ENCODE assay signal across 23 cellular contexts in genomic region chr3:114640126-114640525, GRCh38.
DNase-seq lines count a peak whose midpoint lies in the region; ATAC-seq, FAIRE-seq and TF ChIP-seq lines count a peak whose summit lies in the region.
"Had no signal": no experiment of that assay in that cellular context is flagged by ENCODE, and none has a peak within 500 bp of the region (broad histone marks: within the 10 kb centered on the region; RNA-seq: fewer than 3 reads in every experiment).

No MANE protein-coding gene starts in this region.

- WGBS in mesendoderm (ENCODE audit: extremely low coverage, insufficient coverage, low lambda C conversion rate) = no CpG with 5 or more reads among the region's 2 CpGs

- H3K4me3 ChIP-seq in GM23338 (no peak overlapping the region), Loucy (ENCODE audit: low read length, poor library complexity, severe bottlenecking) (no peak overlapping the region), mesendoderm (ENCODE audit: low read length) (no peak overlapping the region)
- H3K4me3 ChIP-seq: BLaER1 treated with 17β-estradiol and CSF1 and Interleukin-3, amounts not matched to agents 10 nM and 100 nM had no signal

- no peak overlapping the region for H3K23ac ChIP-seq in mesendoderm (ENCODE audit: low read length)

- H3K79me2 ChIP-seq in GM23338 (replicated peaks; ENCODE audit: insufficient read depth) = no peaks in the 10 kb centered on the region
- H3K79me2 ChIP-seq in Loucy (ENCODE audit: insufficient read depth, low read length) = no peaks in the 10 kb centered on the region
- no peaks in the 10 kb centered on the region for H3K79me2 ChIP-seq in mesendoderm (ENCODE audit: control insufficient read depth, insufficient read depth, low read length)

- H3K9me2 ChIP-seq in GM23338 (ENCODE audit: insufficient read depth) = no peaks in the 10 kb centered on the region
- no peaks in the 10 kb centered on the region for H3K9me2 ChIP-seq in Loucy (replicated peaks; ENCODE audit: low read depth, low read length)

- no peak overlapping the region for H3K18ac ChIP-seq in mesendoderm (ENCODE audit: low read length)

- intact Hi-C loops in activated T-helper 1 cell treated with anti-CD3 and anti-CD28 coated beads, Interleukin-12 subunit alpha, Interleukin-12 subunit beta, Interleukin-2, Interleukin-4 antibody, amounts not matched to agents 30 ng/mL and 10 ng/mL and 1 ng/mL, durations not matched to agents 14 hours and 24 hours and 36 hours (cut with micrococcal nuclease) = no loop called here
- intact Hi-C loops in Right ventricle myocardium superior (cut with DNase I) = no loop called here

- H3K9me3 Mint-ChIP-seq in GM23338 = peaks cover 4% of the 10 kb centered on the region; the same call in 2 of the 3 replicates
- H3K9me3 Mint-ChIP-seq in activated T-helper 1 cell treated with anti-CD3 and anti-CD28 coated beads, Interleukin-12 subunit alpha, Interleukin-12 subunit beta, Interleukin-2, Interleukin-4 antibody, amounts not matched to agents 30 ng/mL and 10 ng/mL and 1 ng/mL, durations not matched to agents 14 hours and 24 hours and 36 hours = peaks cover 7% of the 10 kb centered on the region

- H3K27ac ChIP-seq in GM23338 (ENCODE audit: low read depth) (no peak overlapping the region), mesendoderm (ENCODE audit: low read depth, low read length) (no peak overlapping the region)
- H3K27ac ChIP-seq: BLaER1 treated with 17β-estradiol and CSF1 and Interleukin-3, amounts not matched to agents 10 nM and 100 nM; C4-2B had no signal

- H3K4me1 ChIP-seq in GM23338 (ENCODE audit: insufficient read depth) (peaks cover 5% of the 10 kb centered on the region; the same call in 1 of the 2 replicates), Loucy (ENCODE audit: insufficient read depth, low read length, poor library complexity, severe bottlenecking) (no peaks in the 10 kb centered on the region), mesendoderm (ENCODE audit: control insufficient read depth, low read depth, low read length) (peaks cover 3% of the 10 kb centered on the region)
- H3K4me1 ChIP-seq: BLaER1 treated with 17β-estradiol and CSF1 and Interleukin-3, amounts not matched to agents 10 nM and 100 nM; Caco-2 had no signal

- H3K27me3 ChIP-seq in GM23338 (ENCODE audit: insufficient read depth) (no peaks in the 10 kb centered on the region), Loucy (ENCODE audit: insufficient read depth, low read length, poor library complexity, severe bottlenecking) (peaks cover 4% of the 10 kb centered on the region), mesendoderm (ENCODE audit: insufficient read depth, low read length, poor library complexity) (no peaks in the 10 kb centered on the region)
- H3K27me3 ChIP-seq: BLaER1 treated with 17β-estradiol and CSF1 and Interleukin-3, amounts not matched to agents 10 nM and 100 nM had no signal

- 0 out of 4 replicates have a peak, but pooled peaks of 1 of the 2 experiments have one; percentile 8 for TF ChIP-seq CTCF in GM23338 (conservative IDR thresholded peaks at IDR 0.05; ENCODE audit: low read depth in 2 of 2)
- 0 out of 2 replicates have a peak, but pooled peaks have one; percentile 15 for TF ChIP-seq CTCF in Loucy (conservative IDR thresholded peaks at IDR 0.05; ENCODE audit: low read length)

- H2BK120ac ChIP-seq in mesendoderm (ENCODE audit: low read depth, low read length) = no peak overlapping the region

- no peak overlapping the region for H2BK5ac ChIP-seq in mesendoderm (ENCODE audit: low read length)

- H2AFZ ChIP-seq in GM23338 (no peak overlapping the region), Loucy (ENCODE audit: low read length) (no peak overlapping the region)

- H3F3A ChIP-seq in GM23338 (replicated peaks; ENCODE audit: low read depth) (no peaks in the 10 kb centered on the region), Loucy (ENCODE audit: low read depth) (no peaks in the 10 kb centered on the region)

- H3K9ac ChIP-seq in Loucy (ENCODE audit: low read depth, low read length, poor library complexity, severe bottlenecking) (no peak overlapping the region), mesendoderm (ENCODE audit: low read length) (no peak overlapping the region)
- H3K9ac ChIP-seq: BLaER1 treated with 17β-estradiol and CSF1 and Interleukin-3, amounts not matched to agents 10 nM and 100 nM had no signal

- no peaks in the 10 kb centered on the region; the same call in 1 of the 2 replicates for H3K9me3 ChIP-seq in Loucy (ENCODE audit: insufficient read depth, low read depth, low read length)
- H3K9me3 ChIP-seq: Caco-2 had no signal

- no peak overlapping the region for H4K5ac ChIP-seq in mesendoderm (ENCODE audit: low read length)

- FAIRE-seq in urothelium cell line (lab: Jason Lieb, UNC) = peak; percentile 35
- FAIRE-seq: A204.1, D721Med, G401.6, GM12891 had no signal

- H4K20me1 ChIP-seq in GM23338 (replicated peaks; ENCODE audit: insufficient read depth) = no peaks in the 10 kb centered on the region
- H4K20me1 ChIP-seq in Loucy (ENCODE audit: insufficient read depth, low read length, poor library complexity, severe bottlenecking) = no peaks in the 10 kb centered on the region
- H4K20me1 ChIP-seq: BLaER1 treated with 17β-estradiol and CSF1 and Interleukin-3, amounts not matched to agents 10 nM and 100 nM had no signal

- no peaks in the 10 kb centered on the region for H3K27me3 Mint-ChIP-seq in GM23338 (ENCODE audit: insufficient read depth, low read depth, poor library complexity)
- H3K27me3 Mint-ChIP-seq in activated T-helper 1 cell treated with anti-CD3 and anti-CD28 coated beads, Interleukin-12 subunit alpha, Interleukin-12 subunit beta, Interleukin-2, Interleukin-4 antibody, amounts not matched to agents 30 ng/mL and 10 ng/mL and 1 ng/mL, durations not matched to agents 14 hours and 24 hours and 36 hours (ENCODE audit: insufficient read depth) = no peaks in the 10 kb centered on the region
- H3K27me3 Mint-ChIP-seq: B cell; CD4-positive, alpha-beta T cell had no signal

- no peak overlapping the region for H4K8ac ChIP-seq in mesendoderm (ENCODE audit: low read depth, low read length)

- H3K36me3 ChIP-seq in GM23338 (ENCODE audit: insufficient read depth) (no peaks in the 10 kb centered on the region), Loucy (ENCODE audit: insufficient read depth, low read length) (no peaks in the 10 kb centered on the region), mesendoderm (ENCODE audit: control insufficient read depth, insufficient read depth, low read length) (no peaks in the 10 kb centered on the region)
- H3K36me3 ChIP-seq: BLaER1 treated with 17β-estradiol and CSF1 and Interleukin-3, amounts not matched to agents 10 nM and 100 nM had no signal

- H2BK15ac ChIP-seq in mesendoderm (replicated peaks; ENCODE audit: low read depth) = no peak overlapping the region

- no peak overlapping the region for H2AK5ac ChIP-seq in mesendoderm (ENCODE audit: low read length)

- peaks cover 14% of the 10 kb centered on the region for H3K4me1 Mint-ChIP-seq in GM23338
- H3K4me1 Mint-ChIP-seq in activated T-helper 1 cell treated with anti-CD3 and anti-CD28 coated beads, Interleukin-12 subunit alpha, Interleukin-12 subunit beta, Interleukin-2, Interleukin-4 antibody, amounts not matched to agents 30 ng/mL and 10 ng/mL and 1 ng/mL, durations not matched to agents 14 hours and 24 hours and 36 hours (ENCODE audit: low read depth) = no peaks in the 10 kb centered on the region
- H3K4me1 Mint-ChIP-seq: B cell had no signal

- ATAC-seq in GM23338 = no peak
- ATAC-seq in Right ventricle myocardium superior (ENCODE audit: poor library complexity) = no peak
- ATAC-seq: CD8-positive, alpha-beta T cell had no signal

- peak; percentile 42 for DNase-seq in GM23338 (ENCODE audit: low spot score)
- peak; percentile 10 for DNase-seq in mesendoderm
- DNase-seq in urothelium cell line (ENCODE audit: low spot score) = no peak
- no peak for DNase-seq in activated T-helper 1 cell treated with anti-CD3 and anti-CD28 coated beads, Interleukin-12 subunit alpha, Interleukin-12 subunit beta, Interleukin-2, Interleukin-4 antibody, amounts not matched to agents 30 ng/mL and 10 ng/mL and 1 ng/mL, durations not matched to agents 14 hours and 24 hours and 36 hours (ENCODE audit: low spot score)
- no peak for DNase-seq in Right ventricle myocardium superior
- DNase-seq in HUDEP-2 (lab: John Stamatoyannopoulos, UW; ENCODE audit: unreplicated experiment in 76 of 76) = no peak
- no peak for DNase-seq in iPS-NIHi7 (ENCODE audit: extremely low spot score)
- DNase-seq: 8988T; ACHN; Caco-2; Calu3; CD4-positive, alpha-beta T cell; CD8-positive, alpha-beta T cell; DMS79 treated with DMSO at 0.1 percent for 48 hours; GF-D8 had no signal

- H3K4ac ChIP-seq in mesendoderm (ENCODE audit: low read depth, low read length) = no peak overlapping the region

- H3K56ac ChIP-seq in mesendoderm (ENCODE audit: low read length) = no peak overlapping the region

- H3K4me3 Mint-ChIP-seq in GM23338 = no peak overlapping the region
- H3K4me3 Mint-ChIP-seq in activated T-helper 1 cell treated with anti-CD3 and anti-CD28 coated beads, Interleukin-12 subunit alpha, Interleukin-12 subunit beta, Interleukin-2, Interleukin-4 antibody, amounts not matched to agents 30 ng/mL and 10 ng/mL and 1 ng/mL, durations not matched to agents 14 hours and 24 hours and 36 hours = no peak overlapping the region
- H3K4me3 Mint-ChIP-seq: B cell; CD4-positive, alpha-beta T cell; CD8-positive, alpha-beta T cell had no signal

- H3K79me1 ChIP-seq in mesendoderm (ENCODE audit: low read length) = no peaks in the 10 kb centered on the region

- H3K36me3 Mint-ChIP-seq in GM23338 (ENCODE audit: low read depth) = peaks cover 7% of the 10 kb centered on the region; the same call in 1 of the 3 replicates
- no peaks in the 10 kb centered on the region for H3K36me3 Mint-ChIP-seq in activated T-helper 1 cell treated with anti-CD3 and anti-CD28 coated beads, Interleukin-12 subunit alpha, Interleukin-12 subunit beta, Interleukin-2, Interleukin-4 antibody, amounts not matched to agents 30 ng/mL and 10 ng/mL and 1 ng/mL, durations not matched to agents 14 hours and 24 hours and 36 hours (ENCODE audit: low read depth)

- H3K27ac Mint-ChIP-seq in GM23338 = no peak overlapping the region
- H3K27ac Mint-ChIP-seq in activated T-helper 1 cell treated with anti-CD3 and anti-CD28 coated beads, Interleukin-12 subunit alpha, Interleukin-12 subunit beta, Interleukin-2, Interleukin-4 antibody, amounts not matched to agents 30 ng/mL and 10 ng/mL and 1 ng/mL, durations not matched to agents 14 hours and 24 hours and 36 hours = no peak overlapping the region
- H3K27ac Mint-ChIP-seq: B cell; CD4-positive, alpha-beta T cell; CD8-positive, alpha-beta T cell had no signal

- H3K4me2 ChIP-seq in GM23338 = no peak overlapping the region
- H3K4me2 ChIP-seq in Loucy (ENCODE audit: low read depth, low read length, poor library complexity, severe bottlenecking) = no peak overlapping the region
- H3K4me2 ChIP-seq in mesendoderm (ENCODE audit: low read length) = no peak overlapping the region
- H3K4me2 ChIP-seq: BLaER1 treated with 17β-estradiol and CSF1 and Interleukin-3, amounts not matched to agents 10 nM and 100 nM had no signal

TF ChIP-seq in GM23338, 12 proteins besides CTCF, POLR2A, EP300 and RAD21 (continues in another document):
- TF ChIP-seq EZH2 (IDR thresholded peaks at IDR 0.05; ENCODE audit: low read depth, unreplicated experiment) = no peak
- TF ChIP-seq CREB1 (CRISPR knock-in tag; IDR thresholded peaks at IDR 0.05; ENCODE audit: low read depth) = no peak
- no peak for TF ChIP-seq NANOG (IDR thresholded peaks at IDR 0.05; ENCODE audit: borderline replicate concordance)
- TF ChIP-seq ZNF331 (CRISPR knock-in tag; IDR thresholded peaks at IDR 0.05; ENCODE audit: low read depth) = no peak

Comparison
In these comparisons a context has a peak if more than half of its experiments do, and no peak if none do; other contexts are left out.
1. DNase-seq: peak in GM23338 (single experiment) and mesendoderm (single experiment); none in urothelium cell line (single experiment), activated T-helper 1 cell treated with anti-CD3 and anti-CD28 coated beads, Interleukin-12 subunit alpha, Interleukin-12 subunit beta, Interleukin-2, Interleukin-4 antibody, amounts not matched to agents 30 ng/mL and 10 ng/mL and 1 ng/mL, durations not matched to agents 14 hours and 24 hours and 36 hours (single experiment), Right ventricle myocardium superior (single experiment), HUDEP-2 (0 of 76) and iPS-NIHi7 (single experiment).